ENCODE assay signal across 1 cellular context in genomic region chr17:4503283-4504005, GRCh38.
TF ChIP-seq lines count a peak whose summit lies in the region.

No MANE protein-coding gene starts in this region.

TF ChIP-seq in H1, 55 proteins besides CTCF, POLR2A, EP300 and RAD21:
- TF ChIP-seq CBX8 (IDR thresholded peaks at IDR 0.05; ENCODE audit: borderline replicate concordance, low read depth, low read length) = no peak
- no peak for TF ChIP-seq BCL11A (IDR thresholded peaks at IDR 0.05; ENCODE audit: low read depth in 2 of 2, low read length in 2 of 2)
